Comparison of ENCODE assay signal across 13 cellular contexts in the genomic region with DNA sequence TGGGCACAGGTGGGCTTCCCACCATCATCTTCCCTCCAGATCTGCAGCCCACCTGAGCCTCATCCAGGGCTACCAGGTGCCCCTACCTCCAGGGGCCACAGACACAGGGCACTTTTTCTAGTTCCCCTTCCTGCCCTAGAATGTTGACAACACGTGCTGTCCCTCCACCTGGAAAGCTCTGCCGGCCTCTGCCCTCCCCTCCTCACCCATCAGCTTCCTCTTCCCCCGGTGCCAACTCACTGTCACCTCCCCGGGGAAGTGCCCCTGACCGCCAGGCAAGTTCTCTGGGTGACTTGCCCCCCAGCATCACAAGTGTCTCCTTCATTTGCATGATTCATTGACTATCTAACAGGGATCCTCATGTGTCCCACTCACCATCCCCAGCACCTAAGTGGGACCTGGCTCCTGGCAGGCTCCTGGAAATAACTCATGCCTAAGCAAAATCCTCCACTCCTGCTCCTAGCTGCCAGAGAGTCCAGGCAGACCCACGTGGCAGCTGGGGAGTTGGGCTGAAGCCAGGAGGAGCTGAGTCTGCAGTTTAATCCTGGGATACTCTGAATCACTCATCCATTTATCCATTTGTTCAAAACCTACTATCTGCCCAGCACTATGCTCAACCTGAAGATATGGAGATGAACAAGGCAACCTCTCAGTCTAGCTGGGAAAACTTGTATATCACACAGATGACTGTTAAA.
DNase-seq lines count a peak whose midpoint lies in the region; ATAC-seq and TF ChIP-seq lines count a peak whose summit lies in the region.
"Had no signal": no experiment of that assay in that cellular context is flagged by ENCODE, and none has a peak within 500 bp of the region (broad histone marks: within the 10 kb centered on the region; RNA-seq: fewer than 3 reads in every experiment).

No MANE protein-coding gene starts in this region.

- H3K27me3 ChIP-seq in hepatocyte (peaks cover 6% of the 10 kb centered on the region), tibial artery (peaks cover 0 to 7% of the 10 kb centered on the region in 2 donors), gastroesophageal sphincter (peaks cover 78% of the 10 kb centered on the region)

- H3K27ac Mint-ChIP-seq in HFFc6: no peak overlapping the region
- H3K27ac Mint-ChIP-seq: activated CD8-positive, alpha-beta memory T cell treated with anti-CD3 and anti-CD28 coated beads, Interleukin-2, amount 10 ng/mL, durations not matched to agents 7 days and 5 days had no signal

- no peak overlapping the region for H2AFZ ChIP-seq in hepatocyte

- peaks cover 65% of the 10 kb centered on the region for H3K27me3 Mint-ChIP-seq in HFFc6 (ENCODE audit: insufficient read depth)

- TF ChIP-seq CTCF in HFFc6 (IDR thresholded peaks at IDR 0.05): no peak
- no peak for TF ChIP-seq CTCF in astrocyte of the spinal cord (IDR thresholded peaks at IDR 0.05; ENCODE audit: low read depth, low read length)
- TF ChIP-seq CTCF in hepatocyte (IDR thresholded peaks at IDR 0.05; ENCODE audit: poor library complexity): no peak
- no peak for TF ChIP-seq CTCF in tibial artery (IDR thresholded peaks at IDR 0.05)
- no peak for TF ChIP-seq CTCF in gastroesophageal sphincter (IDR thresholded peaks at IDR 0.05)

- H3K4me3 ChIP-seq in astrocyte of the spinal cord (ENCODE audit: low read depth, low read length) (no peak overlapping the region), hepatocyte (no peak overlapping the region), tibial artery (no peak overlapping the region), gastroesophageal sphincter (no peak overlapping the region)
- H3K4me3 ChIP-seq: suprapubic skin had no signal

- H3K27ac ChIP-seq in hepatocyte: no peak overlapping the region
- no peak overlapping the region for H3K27ac ChIP-seq in tibial artery
- H3K27ac ChIP-seq in gastroesophageal sphincter: no peak overlapping the region
- H3K27ac ChIP-seq: suprapubic skin had no signal

- no peak overlapping the region for H3K4me2 ChIP-seq in hepatocyte

- WGBS in hepatocyte (ENCODE audit: low lambda C conversion rate, missing lambda C conversion rate): 71% methylated on average over 6 of the region's 6 CpGs
- whole genome bisulfite sequencing in gastroesophageal sphincter (ENCODE audit: low coverage in 1 of 2), 2 donors: 49 to 52% methylated on average over 5 to 6 of the region's 6 CpGs

- in situ Hi-C loops in astrocyte of the spinal cord (cut with HindIII; ENCODE audit: low sequenced_read_pairs): no loop called here

- no peaks in the 10 kb centered on the region for H3K9me2 ChIP-seq in hepatocyte (replicated peaks; ENCODE audit: insufficient read depth)

- TF ChIP-seq POLR2A in gastroesophageal sphincter (IDR thresholded peaks at IDR 0.05): no peak

- H3K4me1 ChIP-seq in hepatocyte (ENCODE audit: insufficient read depth): peaks cover 12% of the 10 kb centered on the region
- H3K4me1 ChIP-seq in tibial artery: peaks cover 0 to 19% (median 16%) of the 10 kb centered on the region in 4 donors
- H3K4me1 ChIP-seq in gastroesophageal sphincter: peaks cover 0 to 11% (median 0%) of the 10 kb centered on the region in 3 donors
- H3K4me1 ChIP-seq: suprapubic skin had no signal

- no peaks in the 10 kb centered on the region for H4K20me1 ChIP-seq in hepatocyte (ENCODE audit: insufficient read depth, poor library complexity, severe bottlenecking)

- H3K9me3 ChIP-seq in hepatocyte (ENCODE audit: low read depth) (no peaks in the 10 kb centered on the region), tibial artery (no peaks in the 10 kb centered on the region), gastroesophageal sphincter (no peaks in the 10 kb centered on the region)
- H3K9me3 ChIP-seq: suprapubic skin had no signal

- H3K36me3 Mint-ChIP-seq in HFFc6 (ENCODE audit: low read depth): 0 out of 2 replicates have a peak, but pooled peaks cover 4% of the 10 kb centered on the region
- H3K36me3 Mint-ChIP-seq: activated CD8-positive, alpha-beta memory T cell treated with anti-CD3 and anti-CD28 coated beads, Interleukin-2, amount 10 ng/mL, durations not matched to agents 7 days and 5 days; brain had no signal

- DNase-seq in HFFc6: peak; percentile 52
- peak; percentile 76 for DNase-seq in astrocyte of the spinal cord (ENCODE audit: low read depth, low spot score)
- peak; percentile 70 for DNase-seq in hepatocyte (ENCODE audit: low spot score)
- peak; percentile 28 to 80 for DNase-seq in tibial artery
- DNase-seq: activated CD8-positive, alpha-beta memory T cell treated with anti-CD3 and anti-CD28 coated beads, Interleukin-2, amount 10 ng/mL, durations not matched to agents 7 days and 5 days; hippocampal formation; NCI-H2227 treated with DMSO at 0.1 percent for 48 hours; stimulated activated CD4-positive, alpha-beta T cell treated with anti-CD3 and anti-CD28 coated beads, Interleukin-4, amount 100 ng/mL, for 24 hours had no signal

- no peak overlapping the region for H3K4me3 Mint-ChIP-seq in HFFc6
- H3K4me3 Mint-ChIP-seq: activated CD8-positive, alpha-beta memory T cell treated with anti-CD3 and anti-CD28 coated beads, Interleukin-2, amount 10 ng/mL, durations not matched to agents 7 days and 5 days had no signal

- H3K4me1 Mint-ChIP-seq in HFFc6 (ENCODE audit: low read depth): peaks cover 28% of the 10 kb centered on the region
- H3K4me1 Mint-ChIP-seq: activated CD8-positive, alpha-beta memory T cell treated with anti-CD3 and anti-CD28 coated beads, Interleukin-2, amount 10 ng/mL, durations not matched to agents 7 days and 5 days had no signal

- H3K36me3 ChIP-seq in hepatocyte (replicated peaks; ENCODE audit: insufficient read depth, low read depth) (no peaks in the 10 kb centered on the region), tibial artery (no peaks in the 10 kb centered on the region), gastroesophageal sphincter (no peaks in the 10 kb centered on the region)
- H3K36me3 ChIP-seq: suprapubic skin had no signal

- intact Hi-C loops in tibial artery (cut with DNase I; ENCODE audit: low total_unique reads): no loop called here

- H3K79me2 ChIP-seq in hepatocyte: no peaks in the 10 kb centered on the region

- no peaks in the 10 kb centered on the region for H3K9me3 Mint-ChIP-seq in HFFc6

- TF ChIP-seq EP300 in gastroesophageal sphincter (IDR thresholded peaks at IDR 0.05): no peak

- ATAC-seq in gastroesophageal sphincter (no peak), HG02884 (IDR thresholded peaks at IDR 0.05; ENCODE audit: unreplicated experiment) (no peak), GM21723 (IDR thresholded peaks at IDR 0.05; ENCODE audit: unreplicated experiment) (no peak)
- ATAC-seq: activated CD8-positive, alpha-beta memory T cell treated with anti-CD3 and anti-CD28 coated beads, Interleukin-2, amount 10 ng/mL, durations not matched to agents 7 days and 5 days had no signal
